ENCODE assay signal across 19 cellular contexts in genomic region chr15:66999046-66999557, GRCh38.
DNase-seq lines count a peak whose midpoint lies in the region; ATAC-seq, FAIRE-seq and TF ChIP-seq lines count a peak whose summit lies in the region.
"Had no signal": no experiment of that assay in that cellular context is flagged by ENCODE, and none has a peak within 500 bp of the region (broad histone marks: within the 10 kb centered on the region; RNA-seq: fewer than 3 reads in every experiment).

No MANE protein-coding gene starts in this region.

- no peak overlapping the region for H3K4ac ChIP-seq in IMR-90 (ENCODE audit: low read depth, low read length)

- dilution Hi-C loops in IMR-90 (cut with HindIII; ENCODE audit: low sequenced_read_pairs, unreplicated experiment) = no loop called here

- H3K9me3 ChIP-seq in IMR-90 (ENCODE audit: control insufficient read depth, insufficient read depth, low read length) = no peaks in the 10 kb centered on the region; the same call in 1 of the 2 replicates
- H3K9me3 ChIP-seq in GM12878 (replicated peaks; ENCODE audit: control insufficient read depth, insufficient read depth, low read length) = no peaks in the 10 kb centered on the region; the same call in 2 of the 3 replicates
- no peaks in the 10 kb centered on the region for H3K9me3 ChIP-seq in tibial nerve
- H3K9me3 ChIP-seq: BE2C, Caco-2 had no signal

- no peak overlapping the region for H4K91ac ChIP-seq in IMR-90 (ENCODE audit: insufficient read depth, low read depth, low read length)

- H4K20me1 ChIP-seq in IMR-90 (ENCODE audit: insufficient read depth, low read length) (no peaks in the 10 kb centered on the region), GM12878 (ENCODE audit: control insufficient read depth, insufficient read depth) (no peaks in the 10 kb centered on the region)

- H3K9me1 ChIP-seq in IMR-90 (ENCODE audit: insufficient read depth, low read length) = peaks cover 5% of the 10 kb centered on the region

- H3K14ac ChIP-seq in IMR-90 (replicated peaks; ENCODE audit: low read depth, low read length) = no peak overlapping the region

- DNase-seq in CD1c-positive myeloid dendritic cell (ENCODE audit: extremely low spot score) (peak; percentile 16), IMR-90 (peak; percentile 45), GM12878 (ENCODE audit: low read depth, low spot score) (no peak), fibroblast of peridontal ligament (ENCODE audit: extremely low read depth) (peak; percentile 38), HUDEP-2 (lab: John Stamatoyannopoulos, UW; ENCODE audit: unreplicated experiment in 76 of 76) (no peak), tibial nerve (ENCODE audit: low spot score in 2 of 2) (no peak), NCI-H187 treated with DMSO at 0.1 percent for 48 hours (lab: John Stamatoyannopoulos, UW) (no peak)
- DNase-seq: ACHN; BE2C; C1 segment of cervical spinal cord; Caco-2; CD4-positive, alpha-beta T cell; KBM-7 had no signal

- H2BK120ac ChIP-seq in IMR-90 (ENCODE audit: low read depth, low read length) = no peak overlapping the region

- in situ Hi-C loops in IMR-90 (cut with MboI; ENCODE audit: low sequenced_read_pairs) (no loop called here), GM12878 (cut with MboI) (no loop called here)

- no peak overlapping the region for H2AK9ac ChIP-seq in IMR-90 (replicated peaks; ENCODE audit: low read depth, low read length, poor library complexity)

- ATAC-seq in IMR-90 (ENCODE audit: low read depth) (no peak), GM12878 (no peak)
- ATAC-seq: GM23338, HCT116 had no signal

- no peak overlapping the region for H2BK5ac ChIP-seq in IMR-90 (ENCODE audit: low read depth, low read length, poor library complexity, severe bottlenecking)

- no peak overlapping the region for H3K56ac ChIP-seq in IMR-90 (ENCODE audit: extremely low read depth, insufficient read depth, low read length)

- H3K4me1 ChIP-seq in IMR-90 (ENCODE audit: control insufficient read depth, insufficient read depth, low read length) (peaks cover 5% of the 10 kb centered on the region), GM12878 (ENCODE audit: control insufficient read depth, insufficient read depth, low read length) (peaks cover 6% of the 10 kb centered on the region), tibial nerve (no peaks in the 10 kb centered on the region)
- H3K4me1 ChIP-seq: BE2C had no signal

- no peak for TF ChIP-seq POLR2A in IMR-90 (IDR thresholded peaks at IDR 0.05; ENCODE audit: low read depth, low read length)
- no peak for TF ChIP-seq POLR2A in GM12878 (IDR thresholded peaks at IDR 0.05; ENCODE audit: low read depth, low read length)
- TF ChIP-seq POLR2A in tibial nerve (IDR thresholded peaks at IDR 0.05) = no peak

- no peak overlapping the region for H4K8ac ChIP-seq in IMR-90 (ENCODE audit: low read depth in 2 of 2, low read length in 2 of 2)

- no peak overlapping the region for H2BK15ac ChIP-seq in IMR-90 (ENCODE audit: low read depth, low read length)

- POLR2A ChIA-PET in IMR-90 (lab: Charles Lee; ENCODE audit: unreplicated experiment) (no interaction called here), GM12878 (lab: Charles Lee) (no interaction called here)

- CTCF ChIA-PET in IMR-90 (lab: Yijun Ruan, JAX) (no interaction called here), GM12878 (lab: Yijun Ruan, JAX) (no interaction called here)

- H3K36me3 ChIP-seq in IMR-90 (ENCODE audit: control insufficient read depth, insufficient read depth, low read length) = no peaks in the 10 kb centered on the region
- no peaks in the 10 kb centered on the region for H3K36me3 ChIP-seq in GM12878 (ENCODE audit: control insufficient read depth in 2 of 2, insufficient read depth in 2 of 2, low read length in 1 of 2)
- H3K36me3 ChIP-seq in tibial nerve = no peaks in the 10 kb centered on the region
- H3K36me3 ChIP-seq: BE2C had no signal

- H3K23ac ChIP-seq in IMR-90 (ENCODE audit: low read depth, low read length) = no peak overlapping the region

- FAIRE-seq in GM12878 (lab: Jason Lieb, UNC) = no peak
- FAIRE-seq: D721Med, GM12892, GM18507, H54 had no signal

- SMC1A ChIA-PET in GM12878 (lab: Charles Lee; ENCODE audit: uncharacterized antibody, unreplicated experiment) = no interaction called here

- no TSS peak for BruUV-seq in IMR-90 (replicated peaks; lab: Mats Ljungman, UMichigan)
- BruUV-seq in GM12878 (replicated peaks; lab: Mats Ljungman, UMichigan) = no TSS peak

- no peak overlapping the region for H2AK5ac ChIP-seq in IMR-90 (ENCODE audit: low read depth, low read length)

- no peaks in the 10 kb centered on the region for H3K79me2 ChIP-seq in GM12878 (ENCODE audit: control insufficient read depth, insufficient read depth, low read length)

- no peak overlapping the region for H4K5ac ChIP-seq in IMR-90 (ENCODE audit: low read depth, low read length)

- no peak overlapping the region for H3K9ac ChIP-seq in IMR-90 (ENCODE audit: low read depth, low read length)
- no peak overlapping the region for H3K9ac ChIP-seq in GM12878 (ENCODE audit: control insufficient read depth, insufficient read depth, low read length)

- TF ChIP-seq CTCF in IMR-90 (conservative IDR thresholded peaks at IDR 0.05; ENCODE audit: low read depth, low read length) = no peak
- TF ChIP-seq CTCF in GM12878 (IDR thresholded peaks at IDR 0.05 in 2 of 3, conservative IDR thresholded peaks at IDR 0.05 in 1 of 3; ENCODE audit: control insufficient read depth in 2 of 3, extremely low read depth in 1 of 3, insufficient read depth in 1 of 3, low read depth in 3 of 3, low read length in 3 of 3) = no peak
- TF ChIP-seq CTCF in tibial nerve (IDR thresholded peaks at IDR 0.05) = no peak

- RAD21 ChIA-PET in GM12878 (lab: Charles Lee; ENCODE audit: unreplicated experiment) = no interaction called here

- no CpG with 5 or more reads among the region's 1 CpG for WGBS in IMR-90 (ENCODE audit: extremely low coverage in 2 of 2, insufficient read length in 1 of 2), 2 experiments
- WGBS in GM12878 (ENCODE audit: insufficient coverage, insufficient replicate concordance, low lambda C conversion rate, missing lambda C conversion rate) = 0% methylated on average over 1 of the region's 1 CpG
- WGBS in tibial nerve, 2 donors = 20 to 37% methylated on average over 1 of the region's 1 CpG

- H3K4me3 ChIP-seq in IMR-90 (ENCODE audit: insufficient read depth, low read depth, low read length) = no peak overlapping the region
- no peak overlapping the region for H3K4me3 ChIP-seq in GM12878
- no peak overlapping the region for H3K4me3 ChIP-seq in tibial nerve
- H3K4me3 ChIP-seq: GM23338 had no signal

- TF ChIP-seq RAD21 in IMR-90 (IDR thresholded peaks at IDR 0.05; ENCODE audit: low read length) = no peak
- no peak for TF ChIP-seq RAD21 in GM12878 (IDR thresholded peaks at IDR 0.05; ENCODE audit: insufficient read depth, low read depth, low read length)

- no peak for TF ChIP-seq EP300 in GM12878 (IDR thresholded peaks at IDR 0.05; ENCODE audit: borderline replicate concordance in 1 of 2, control insufficient read depth in 1 of 2, low read depth in 2 of 2, low read length in 2 of 2)
- TF ChIP-seq EP300 in tibial nerve (IDR thresholded peaks at IDR 0.05) = no peak

- no peak overlapping the region for H3K27ac ChIP-seq in IMR-90 (ENCODE audit: insufficient read depth, low read length)
- H3K27ac ChIP-seq in GM12878 (ENCODE audit: control insufficient read depth, insufficient read depth) = no peak overlapping the region
- no peak overlapping the region for H3K27ac ChIP-seq in tibial nerve

- H2BK20ac ChIP-seq in IMR-90 (ENCODE audit: low read depth, low read length) = no peak overlapping the region

- H3K79me1 ChIP-seq in IMR-90 (ENCODE audit: low read depth in 1 of 2, low read length in 2 of 2) = peaks cover 0 to 4% of the 10 kb centered on the region in 2 experiments; a peak in 1 of 4 replicates

- no peak overlapping the region for H3K4me2 ChIP-seq in IMR-90 (ENCODE audit: low read depth, low read length)
- no peak overlapping the region for H3K4me2 ChIP-seq in GM12878 (ENCODE audit: control insufficient read depth, insufficient read depth)
- H3K4me2 ChIP-seq: GM23338 had no signal

- intact Hi-C loops in IMR-90 (cut with micrococcal nuclease) = no loop called here
- intact Hi-C loops in GM12878 (cut with micrococcal nuclease; ENCODE audit: unreplicated experiment) = no loop called here

- H2AFZ ChIP-seq in IMR-90 (replicated peaks; ENCODE audit: low read length, poor library complexity) (no peak overlapping the region), GM12878 (ENCODE audit: control insufficient read depth, low read depth, low read length) (no peak overlapping the region)
- H2AFZ ChIP-seq: GM23338 had no signal

- H3K27me3 ChIP-seq in IMR-90 (ENCODE audit: control insufficient read depth, insufficient read depth, low read length) (no peaks in the 10 kb centered on the region), GM12878 (replicated peaks in 1 of 2; ENCODE audit: control insufficient read depth in 2 of 2, insufficient read depth in 2 of 2, low read length in 1 of 2) (no peaks in the 10 kb centered on the region), tibial nerve (no peaks in the 10 kb centered on the region)

- H3K18ac ChIP-seq in IMR-90 (ENCODE audit: low read depth, low read length) = no peak overlapping the region

TF ChIP-seq in IMR-90, 13 proteins besides CTCF, POLR2A, EP300 and RAD21:
- TF ChIP-seq BHLHE40 (IDR thresholded peaks at IDR 0.05; ENCODE audit: low read depth, low read length) = no peak
- TF ChIP-seq MAFK (IDR thresholded peaks at IDR 0.05; ENCODE audit: low read depth, low read length) = peak; percentile 77
- peak; percentile 92 for TF ChIP-seq NFE2L2 (IDR thresholded peaks at IDR 0.05; ENCODE audit: low read depth, low read length)

TF ChIP-seq in GM12878, 131 proteins besides CTCF, POLR2A, EP300 and RAD21:
- no peak for TF ChIP-seq IRF4 (IDR thresholded peaks at IDR 0.05; ENCODE audit: low read depth, low read length)
- TF ChIP-seq JUNB (IDR thresholded peaks at IDR 0.05) = peak; percentile 45
- no peak for TF ChIP-seq RB1 (IDR thresholded peaks at IDR 0.05; ENCODE audit: borderline replicate concordance)
TF ChIP-seq in GM12878: peak in this region for 1.

Comparison
In these comparisons a context has a peak if more than half of its experiments do, and no peak if none do; other contexts are left out.
1. DNase-seq: peak in CD1c-positive myeloid dendritic cell (single experiment), IMR-90 (single experiment) and fibroblast of peridontal ligament (single experiment); none in GM12878 (single experiment), HUDEP-2 (0 of 76), tibial nerve (0 of 2) and NCI-H187 treated with DMSO at 0.1 percent for 48 hours (single experiment).